ENCODE assay signal across 8 cellular contexts in the genomic region with DNA sequence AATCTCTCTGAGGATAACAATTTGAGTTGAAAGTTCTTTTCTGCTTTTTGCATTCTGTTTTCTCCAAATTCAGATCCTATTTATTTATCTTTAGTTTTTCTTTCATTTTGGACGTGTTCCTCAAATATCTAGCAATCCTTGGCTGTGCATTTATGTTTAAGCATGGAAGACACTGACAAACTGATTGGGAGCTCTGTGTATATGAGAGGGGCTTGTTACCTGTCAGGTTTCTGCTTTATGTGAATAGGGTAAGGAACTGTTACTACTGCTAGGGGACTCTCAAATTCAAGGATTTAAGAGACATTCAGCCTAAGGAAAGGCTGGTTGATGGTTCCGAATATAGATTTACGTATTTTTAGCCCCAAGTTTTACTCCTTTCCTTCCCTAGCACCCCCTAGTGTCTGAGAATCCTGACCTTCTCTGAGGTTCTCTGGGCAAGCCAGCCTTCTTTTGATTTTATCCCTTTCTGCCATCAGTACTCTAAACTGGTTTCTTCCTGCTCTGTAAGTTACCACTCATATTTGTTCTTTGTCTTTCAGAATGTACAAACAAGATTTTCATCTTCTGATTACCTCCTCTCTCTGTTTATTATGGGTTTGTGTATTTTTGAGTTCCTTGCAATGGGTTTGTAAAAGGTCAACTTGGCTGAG. TPM values are rescaled to one million over a fixed set of nuclear protein-coding genes. Genes with fewer than 3 reads are reported as not detected.
A peak's percentile ranks its signal among the peaks of the same experiment; 100 is the strongest.
DNase-seq lines count a peak whose midpoint lies in the region; FAIRE-seq and TF ChIP-seq lines count a peak whose summit lies in the region.

No MANE protein-coding gene starts in this region.

- peak in 1 of 2 experiments; percentile 30 for TF ChIP-seq CTCF in Caco-2 (IDR thresholded peaks at IDR 0.05; ENCODE audit: insufficient read depth in 1 of 2, low read depth in 1 of 2, low read length in 1 of 2, severe bottlenecking in 1 of 2, unreplicated experiment in 1 of 2)
- TF ChIP-seq CTCF in mammary epithelial cell (conservative IDR thresholded peaks at IDR 0.05 in 1 of 2, IDR thresholded peaks at IDR 0.05 in 1 of 2; ENCODE audit: extremely low read depth in 1 of 2, insufficient read depth in 1 of 2, low read depth in 1 of 2, low read length in 2 of 2): peak; percentile 17 to 36
- peak; percentile 59 for TF ChIP-seq CTCF in osteoblast (IDR thresholded peaks at IDR 0.05; ENCODE audit: extremely low read depth, low read depth, low read length)

- dilution Hi-C loops in mammary epithelial cell (cut with HindIII; ENCODE audit: low sequenced_read_pairs): no loop called here

- no peak overlapping the region for H3K4me3 ChIP-seq in Caco-2 (ENCODE audit: low read depth, low read length)
- H3K4me3 ChIP-seq in mammary epithelial cell (replicated peaks in 1 of 3; ENCODE audit: insufficient read depth in 1 of 3, low read depth in 2 of 3, low read length in 3 of 3): no peak overlapping the region
- no peak overlapping the region for H3K4me3 ChIP-seq in osteoblast (ENCODE audit: insufficient read depth, low read length)

- H3K4me2 ChIP-seq in mammary epithelial cell (ENCODE audit: insufficient read depth, low read depth, low read length): no peak overlapping the region
- H3K4me2 ChIP-seq in osteoblast (ENCODE audit: insufficient read depth, low read length): peak overlapping the region; percentile 42

- BruUV-seq in Caco-2 (replicated peaks; lab: Mats Ljungman, UMichigan) (no TSS peak), mammary epithelial cell (replicated peaks; lab: Mats Ljungman, UMichigan) (no TSS peak)

- peak overlapping the region; percentile 38 for H3K27ac Mint-ChIP-seq in Caco-2 (ENCODE audit: unreplicated experiment)

- no peaks in the 10 kb centered on the region for H3K9me3 Mint-ChIP-seq in Caco-2 (ENCODE audit: unreplicated experiment)

- POLR2A ChIA-PET in Caco-2 (lab: Charles Lee): no interaction called here

- H4K20me1 ChIP-seq in mammary epithelial cell (ENCODE audit: insufficient read depth, low read length) (no peaks in the 10 kb centered on the region), osteoblast (ENCODE audit: insufficient read depth, low read length) (peaks cover 8% of the 10 kb centered on the region)

- H3K36me3 ChIP-seq in Caco-2 (ENCODE audit: control insufficient read depth, insufficient read depth, low read length) (no peaks in the 10 kb centered on the region; the same call in 1 of the 2 replicates), mammary epithelial cell (ENCODE audit: insufficient read depth, low read length) (peaks cover 13% of the 10 kb centered on the region), osteoblast (ENCODE audit: insufficient read depth, low read length) (peaks cover 12% of the 10 kb centered on the region)

- H3K27me3 ChIP-seq in Caco-2 (replicated peaks; ENCODE audit: control insufficient read depth, insufficient read depth, low read length): no peaks in the 10 kb centered on the region
- H3K27me3 ChIP-seq in mammary epithelial cell (ENCODE audit: insufficient read depth, low read length): no peaks in the 10 kb centered on the region
- H3K27me3 ChIP-seq in osteoblast (ENCODE audit: insufficient read depth, low read length): no peaks in the 10 kb centered on the region

- no peak for FAIRE-seq in H54 (lab: Jason Lieb, UNC)

- WGBS in mammary epithelial cell (ENCODE audit: low coverage, missing lambda C conversion rate): 60% methylated on average over 3 of the region's 3 CpGs

- DNase-seq in Caco-2: peak in 1 of 2 experiments; percentile 6
- peak; percentile 2 for DNase-seq in MV-4-11 (lab: John Stamatoyannopoulos, UW)
- DNase-seq in mammary epithelial cell: no peak
- no peak for DNase-seq in osteoblast (ENCODE audit: insufficient read length, low spot score, missing footprints)
- DNase-seq in cortex of kidney (lab: John Stamatoyannopoulos, UW): no peak
- DNase-seq in NK-92 (lab: John Stamatoyannopoulos, UW; ENCODE audit: unreplicated experiment): no peak
- no peak for DNase-seq in COR-L47 (lab: John Stamatoyannopoulos, UW)
- DNase-seq in H54 (ENCODE audit: insufficient read length, low spot score): no peak

- no peak overlapping the region for H3K4me3 Mint-ChIP-seq in Caco-2 (ENCODE audit: unreplicated experiment)

- H2AFZ ChIP-seq in mammary epithelial cell (ENCODE audit: low read depth, low read length): no peak overlapping the region
- H2AFZ ChIP-seq in osteoblast (ENCODE audit: low read length): no peak overlapping the region

- H3K27ac ChIP-seq in mammary epithelial cell (ENCODE audit: insufficient read depth, low read depth, low read length): no peak overlapping the region
- H3K27ac ChIP-seq in osteoblast (ENCODE audit: low read depth, low read length): no peak overlapping the region

- H3K79me2 ChIP-seq in mammary epithelial cell (ENCODE audit: insufficient read depth, low read length) (peaks cover 87% of the 10 kb centered on the region), osteoblast (ENCODE audit: insufficient read depth, low read length) (peaks cover 82% of the 10 kb centered on the region)

- H3K27me3 Mint-ChIP-seq in Caco-2 (ENCODE audit: insufficient read depth, unreplicated experiment): no peaks in the 10 kb centered on the region

- TF ChIP-seq POLR2A in H54 (IDR thresholded peaks at IDR 0.05; ENCODE audit: low read depth, low read length): no peak

- CTCF ChIA-PET in Caco-2 (lab: Charles Lee) (no interaction called here), mammary epithelial cell (lab: Charles Lee; ENCODE audit: low non-redundant PET) (no interaction called here)

- H3K9ac ChIP-seq in mammary epithelial cell (ENCODE audit: insufficient read depth, low read length): no peak overlapping the region

- no peaks in the 10 kb centered on the region for H3K4me1 ChIP-seq in Caco-2
- no peaks in the 10 kb centered on the region for H3K4me1 ChIP-seq in mammary epithelial cell (ENCODE audit: insufficient read depth, low read length)
- peaks cover 8% of the 10 kb centered on the region for H3K4me1 ChIP-seq in osteoblast (ENCODE audit: insufficient read depth, low read length)

- H3K9me3 ChIP-seq in Caco-2 (no peaks in the 10 kb centered on the region), mammary epithelial cell (replicated peaks; ENCODE audit: insufficient read depth, low read length) (no peaks in the 10 kb centered on the region), osteoblast (ENCODE audit: low read depth, low read length) (no peaks in the 10 kb centered on the region)

- intact Hi-C loops in Caco-2 (cut with micrococcal nuclease; ENCODE audit: unreplicated experiment): no loop called here
- intact Hi-C loops in mammary epithelial cell (cut with micrococcal nuclease): no loop called here

- in situ Hi-C loops in mammary epithelial cell (cut with MboI; ENCODE audit: low sequenced_read_pairs in 2 of 2): loop anchor here in 1 of 2 donors (25.0 kb wide), 1 partner anchor 181 kb away; the partner anchor contains the start of gene LTBP2

- H3K4me1 Mint-ChIP-seq in Caco-2 (ENCODE audit: low read depth, unreplicated experiment): peaks cover 14% of the 10 kb centered on the region

- H3K36me3 Mint-ChIP-seq in Caco-2 (ENCODE audit: insufficient read depth, unreplicated experiment): peaks cover 13% of the 10 kb centered on the region

RNA-seq across cellular contexts. Expression of gene YLPM1, which starts 30.5 kb away (rescaled TPM):
- total RNA-seq in Caco-2 (2022): 64.4 and 65.0 TPM in 2 replicates
- total RNA-seq in mammary epithelial cell: 10 to 100 TPM; 38.7 to 52.4 TPM
- polyA plus RNA-seq in mammary epithelial cell: 7.5 TPM
- 63.5 TPM for polyA minus RNA-seq in mammary epithelial cell
- 39.8 and 41.5 TPM in 2 replicates for total RNA-seq in osteoblast
